7 cellular contexts compared by ENCODE assay signal in the genomic region with DNA sequence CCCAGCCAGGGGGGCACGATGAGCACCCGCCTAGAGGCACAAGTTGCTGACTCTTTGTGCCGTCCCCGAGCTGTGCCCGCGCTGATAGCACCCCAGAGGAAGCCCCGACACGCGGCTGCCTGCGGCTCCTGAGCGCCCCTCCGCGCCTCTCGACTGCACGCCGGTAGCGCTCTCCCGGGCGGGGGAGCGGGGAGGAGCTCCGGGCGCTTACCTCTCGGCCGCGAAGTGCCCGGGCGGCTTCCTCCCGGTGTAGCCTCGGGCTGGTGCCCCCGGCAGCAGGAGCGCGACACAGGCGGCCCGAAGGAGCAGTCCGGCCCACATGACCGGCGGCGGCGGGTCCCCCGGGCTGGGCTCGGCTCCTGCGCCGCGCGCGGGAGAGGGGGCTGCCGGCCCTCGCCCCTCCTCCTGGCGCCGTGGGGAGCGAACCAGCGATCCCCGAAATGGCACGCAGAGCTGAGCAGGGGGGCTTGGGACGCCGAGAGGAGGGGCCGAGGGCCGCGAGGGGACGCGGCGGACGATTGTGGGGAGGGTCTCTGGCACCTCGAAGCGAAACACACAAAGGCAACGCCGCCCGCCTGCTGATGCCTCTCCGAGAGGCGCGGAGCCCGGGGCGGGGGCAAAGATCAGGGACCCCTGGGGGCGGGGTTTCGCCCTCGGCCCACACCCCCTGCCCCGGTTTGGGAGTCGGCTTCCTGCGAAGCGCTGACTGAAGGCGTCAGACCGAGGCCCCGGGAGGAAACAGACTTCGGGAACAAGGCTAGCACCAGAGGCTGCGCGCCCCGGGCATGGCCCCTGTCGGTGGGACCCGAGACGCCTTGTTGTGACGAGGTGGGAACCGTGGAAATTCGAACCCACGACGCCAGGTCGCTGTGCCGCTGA. TPM values are rescaled to one million over a fixed set of nuclear protein-coding genes. Genes with fewer than 3 reads are reported as not detected.
DNase-seq lines count a peak whose midpoint lies in the region; ATAC-seq and TF ChIP-seq lines count a peak whose summit lies in the region.

A gene with protein sequence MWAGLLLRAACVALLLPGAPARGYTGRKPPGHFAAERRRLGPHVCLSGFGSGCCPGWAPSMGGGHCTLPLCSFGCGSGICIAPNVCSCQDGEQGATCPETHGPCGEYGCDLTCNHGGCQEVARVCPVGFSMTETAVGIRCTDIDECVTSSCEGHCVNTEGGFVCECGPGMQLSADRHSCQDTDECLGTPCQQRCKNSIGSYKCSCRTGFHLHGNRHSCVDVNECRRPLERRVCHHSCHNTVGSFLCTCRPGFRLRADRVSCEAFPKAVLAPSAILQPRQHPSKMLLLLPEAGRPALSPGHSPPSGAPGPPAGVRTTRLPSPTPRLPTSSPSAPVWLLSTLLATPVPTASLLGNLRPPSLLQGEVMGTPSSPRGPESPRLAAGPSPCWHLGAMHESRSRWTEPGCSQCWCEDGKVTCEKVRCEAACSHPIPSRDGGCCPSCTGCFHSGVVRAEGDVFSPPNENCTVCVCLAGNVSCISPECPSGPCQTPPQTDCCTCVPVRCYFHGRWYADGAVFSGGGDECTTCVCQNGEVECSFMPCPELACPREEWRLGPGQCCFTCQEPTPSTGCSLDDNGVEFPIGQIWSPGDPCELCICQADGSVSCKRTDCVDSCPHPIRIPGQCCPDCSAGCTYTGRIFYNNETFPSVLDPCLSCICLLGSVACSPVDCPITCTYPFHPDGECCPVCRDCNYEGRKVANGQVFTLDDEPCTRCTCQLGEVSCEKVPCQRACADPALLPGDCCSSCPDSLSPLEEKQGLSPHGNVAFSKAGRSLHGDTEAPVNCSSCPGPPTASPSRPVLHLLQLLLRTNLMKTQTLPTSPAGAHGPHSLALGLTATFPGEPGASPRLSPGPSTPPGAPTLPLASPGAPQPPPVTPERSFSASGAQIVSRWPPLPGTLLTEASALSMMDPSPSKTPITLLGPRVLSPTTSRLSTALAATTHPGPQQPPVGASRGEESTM (minus strand): TSS at position 600 of the 879 bp plus-strand sequence. CDS start 279 bp downstream, at position 321.

- peak; percentile 46 to 52 for TF ChIP-seq RAD21 in liver (IDR thresholded peaks at IDR 0.05)

- H3K9me3 ChIP-seq in liver (ENCODE audit: control insufficient read depth in 4 of 4, low read length in 3 of 4): no peaks in the 10 kb centered on the region

- H3K4me1 ChIP-seq in liver (ENCODE audit: control insufficient read depth in 4 of 4, insufficient read depth in 4 of 4, low read length in 3 of 4): peaks cover 3 to 43% (median 27%) of the 10 kb centered on the region in 4 donors

- H3K27ac ChIP-seq in liver (ENCODE audit: low read depth in 1 of 2, low read length in 2 of 2): peak within 1 kb of the TSS; percentile 1 to 74

- DNase-seq in GM13976 (ENCODE audit: low spot score): peak; percentile 95
- DNase-seq in NCI-H146 (lab: John Stamatoyannopoulos, UW): peak; percentile 79
- DNase-seq in cerebellum (ENCODE audit: low spot score): peak; percentile 63
- peak; percentile 31 for DNase-seq in stimulated activated CD8-positive, alpha-beta memory T cell treated with anti-CD3 and anti-CD28 coated beads, Interleukin-12 subunit alpha, Interleukin-12 subunit beta, amount 100 ng/mL, for 24 hours (ENCODE audit: extremely low read depth)

- peaks cover 0 to 7% (median 4%) of the 10 kb centered on the region in 4 donors for H3K36me3 ChIP-seq in liver (ENCODE audit: control insufficient read depth in 4 of 4, insufficient read depth in 3 of 4, low read depth in 1 of 4, low read length in 3 of 4)

- no peaks in the 10 kb centered on the region for H3K27me3 ChIP-seq in liver (ENCODE audit: control insufficient read depth in 4 of 4, insufficient read depth in 4 of 4, low read length in 3 of 4)

- peak within 1 kb of the TSS; percentile 62 to 64 for H3K9ac ChIP-seq in liver (ENCODE audit: low read depth in 1 of 2, low read length in 2 of 2)

- ATAC-seq in HG02759 (IDR thresholded peaks at IDR 0.05; ENCODE audit: unreplicated experiment): peak; percentile 77
- peak; percentile 84 to 85 for ATAC-seq in activated CD4-positive, CD25-positive, alpha-beta regulatory T cell treated with anti-CD3 and anti-CD28 coated beads, Interleukin-2, amount 50 U/mL, for 24 hours

- peak within 1 kb of the TSS; percentile 35 to 78 (median 65) for H3K4me3 ChIP-seq in liver (ENCODE audit: low read depth in 1 of 3, low read length in 3 of 3)

- peak; percentile 63 for TF ChIP-seq CTCF in GM13976 (IDR thresholded peaks at IDR 0.05; ENCODE audit: borderline replicate concordance, control extremely low read depth, extremely low read depth, insufficient read depth, missing control alignments)
- TF ChIP-seq CTCF in liver (IDR thresholded peaks at IDR 0.05; ENCODE audit: low read depth, low read length, missing input control): no peak

- under 1% methylated on average over 97 of the region's 97 CpGs for WGBS in liver

- in situ Hi-C loops in GM13976 (cut with MboI; ENCODE audit: low sequenced_read_pairs, unreplicated experiment): no loop called here

TF ChIP-seq in liver, 16 proteins besides CTCF, POLR2A, EP300 and RAD21:
- TF ChIP-seq NR2F2 (IDR thresholded peaks at IDR 0.05) (no peak), ZBTB33 (IDR thresholded peaks at IDR 0.05) (no peak), HNF4A (conservative IDR thresholded peaks at IDR 0.05) (peak in 1 of 2 donors; percentile 46), FOXA2 (IDR thresholded peaks at IDR 0.05) (no peak), JUND (IDR thresholded peaks at IDR 0.05) (no peak), YY1 (IDR thresholded peaks at IDR 0.05) (peak; percentile 16), FOXA1 (IDR thresholded peaks at IDR 0.05) (no peak), TAF1 (conservative IDR thresholded peaks at IDR 0.05) (no peak), SP1 (IDR thresholded peaks at IDR 0.05) (no peak), EGR1 (IDR thresholded peaks at IDR 0.05; ENCODE audit: low read depth in 2 of 2) (no peak)
- TF ChIP-seq, protein P1, sequence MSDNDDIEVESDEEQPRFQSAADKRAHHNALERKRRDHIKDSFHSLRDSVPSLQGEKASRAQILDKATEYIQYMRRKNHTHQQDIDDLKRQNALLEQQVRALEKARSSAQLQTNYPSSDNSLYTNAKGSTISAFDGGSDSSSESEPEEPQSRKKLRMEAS (IDR thresholded peaks at IDR 0.05): no peak
- TF ChIP-seq, protein P2, sequence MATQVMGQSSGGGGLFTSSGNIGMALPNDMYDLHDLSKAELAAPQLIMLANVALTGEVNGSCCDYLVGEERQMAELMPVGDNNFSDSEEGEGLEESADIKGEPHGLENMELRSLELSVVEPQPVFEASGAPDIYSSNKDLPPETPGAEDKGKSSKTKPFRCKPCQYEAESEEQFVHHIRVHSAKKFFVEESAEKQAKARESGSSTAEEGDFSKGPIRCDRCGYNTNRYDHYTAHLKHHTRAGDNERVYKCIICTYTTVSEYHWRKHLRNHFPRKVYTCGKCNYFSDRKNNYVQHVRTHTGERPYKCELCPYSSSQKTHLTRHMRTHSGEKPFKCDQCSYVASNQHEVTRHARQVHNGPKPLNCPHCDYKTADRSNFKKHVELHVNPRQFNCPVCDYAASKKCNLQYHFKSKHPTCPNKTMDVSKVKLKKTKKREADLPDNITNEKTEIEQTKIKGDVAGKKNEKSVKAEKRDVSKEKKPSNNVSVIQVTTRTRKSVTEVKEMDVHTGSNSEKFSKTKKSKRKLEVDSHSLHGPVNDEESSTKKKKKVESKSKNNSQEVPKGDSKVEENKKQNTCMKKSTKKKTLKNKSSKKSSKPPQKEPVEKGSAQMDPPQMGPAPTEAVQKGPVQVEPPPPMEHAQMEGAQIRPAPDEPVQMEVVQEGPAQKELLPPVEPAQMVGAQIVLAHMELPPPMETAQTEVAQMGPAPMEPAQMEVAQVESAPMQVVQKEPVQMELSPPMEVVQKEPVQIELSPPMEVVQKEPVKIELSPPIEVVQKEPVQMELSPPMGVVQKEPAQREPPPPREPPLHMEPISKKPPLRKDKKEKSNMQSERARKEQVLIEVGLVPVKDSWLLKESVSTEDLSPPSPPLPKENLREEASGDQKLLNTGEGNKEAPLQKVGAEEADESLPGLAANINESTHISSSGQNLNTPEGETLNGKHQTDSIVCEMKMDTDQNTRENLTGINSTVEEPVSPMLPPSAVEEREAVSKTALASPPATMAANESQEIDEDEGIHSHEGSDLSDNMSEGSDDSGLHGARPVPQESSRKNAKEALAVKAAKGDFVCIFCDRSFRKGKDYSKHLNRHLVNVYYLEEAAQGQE (IDR thresholded peaks at IDR 0.05): no peak
TF ChIP-seq in liver: peak in this region for 2.

RNA-seq across cellular contexts. Expression of the gene that starts here (rescaled TPM):
- total RNA-seq in cerebellum: 3.3 TPM
- total RNA-seq in liver: 1 to 10 TPM; 1.9 to 3.3 TPM
- 1 to 10 TPM; 2.2 to 6.0 TPM for polyA plus RNA-seq in liver

Comparison
In these comparisons a context has a peak if more than half of its experiments do, and no peak if none do; other contexts are left out.
1. Peak in every context shown above with its lines: DNase-seq, ATAC-seq, H3K4me3 ChIP-seq and H3K27ac ChIP-seq.
2. DNase-seq: peak in every context shown above with its lines; median percentile 95 in GM13976; 79 in NCI-H146; 63 in cerebellum; 31 in stimulated activated CD8-positive, alpha-beta memory T cell treated with anti-CD3 and anti-CD28 coated beads, Interleukin-12 subunit alpha, Interleukin-12 subunit beta, amount 100 ng/mL, for 24 hours.